In the genomic region with DNA sequence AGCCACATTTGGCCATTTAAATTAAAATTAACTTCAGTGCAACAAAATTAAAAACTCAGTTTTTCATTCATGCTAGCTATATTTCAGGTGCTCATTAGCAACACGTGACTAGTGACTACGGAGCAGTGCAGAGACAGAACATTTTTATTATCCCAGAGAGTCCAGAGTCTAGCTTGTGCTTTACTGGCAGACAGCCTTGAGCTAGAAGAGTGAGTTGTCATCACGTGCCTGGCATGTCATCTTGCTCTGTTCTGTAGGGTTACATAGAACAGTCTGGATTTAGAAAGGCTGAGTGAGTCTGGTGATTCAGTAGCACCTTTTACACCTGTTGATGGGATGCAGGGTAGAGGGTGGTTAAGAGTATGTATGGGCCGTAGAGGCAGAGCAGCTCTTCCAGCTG, we compare ENCODE assay signal across 26 cellular contexts.
A peak's percentile ranks its signal among the peaks of the same experiment; 100 is the strongest.
DNase-seq lines count a peak whose midpoint lies in the region; ATAC-seq and TF ChIP-seq lines count a peak whose summit lies in the region.
"Had no signal": no experiment of that assay in that cellular context is flagged by ENCODE, and none has a peak within 500 bp of the region (broad histone marks: within the 10 kb centered on the region; RNA-seq: fewer than 3 reads in every experiment).

No MANE protein-coding gene starts in this region.

- H3K4me1 Mint-ChIP-seq in CD14-positive monocyte, result peaks cover 4% of the 10 kb centered on the region
- H3K4me1 Mint-ChIP-seq in naive thymus-derived CD8-positive, alpha-beta T cell, result peaks cover 1 to 23% (median 14%) of the 10 kb centered on the region in 4 donors
- peaks cover 13% of the 10 kb centered on the region for H3K4me1 Mint-ChIP-seq in activated T-helper 17 cell treated with anti-CD3 and anti-CD28 coated beads, Interleukin-2, amount 50 U/mL, for 72 hours

- intact Hi-C loops in CD14-positive monocyte (cut with micrococcal nuclease), result no loop called here
- intact Hi-C loops in heart left ventricle (cut with DNase I), result no loop called here

- POLR2A ChIA-PET in naive thymus-derived CD8-positive, alpha-beta T cell (lab: Charles Lee), result no interaction called here

- no peak for TF ChIP-seq POLR2A in heart left ventricle (IDR thresholded peaks at IDR 0.05)
- TF ChIP-seq POLR2A in tibial nerve (IDR thresholded peaks at IDR 0.05), result no peak

- H3K27ac Mint-ChIP-seq in CD14-positive monocyte, result peak overlapping the region in 4 of 7 donors; percentile 7 to 55 (median 28)
- H3K27ac Mint-ChIP-seq in naive thymus-derived CD8-positive, alpha-beta T cell, result peak overlapping the region in 6 of 10 donors; percentile 22 to 38 (median 30)
- no peak overlapping the region for H3K27ac Mint-ChIP-seq in activated T-helper 17 cell treated with anti-CD3 and anti-CD28 coated beads, Interleukin-2, amount 50 U/mL, for 72 hours
- H3K27ac Mint-ChIP-seq: activated naive CD4-positive, alpha-beta T cell treated with anti-CD3 and anti-CD28 coated beads for 36 hours; dendritic cell treated with granulocyte-macrophage colony-stimulating factor and Interleukin-4, amounts not matched to agents 40 ng/mL and 50 ng/mL, for 4 days had no signal

- H3K4me3 Mint-ChIP-seq in CD14-positive monocyte, result no peak overlapping the region
- H3K4me3 Mint-ChIP-seq in naive thymus-derived CD8-positive, alpha-beta T cell, result no peak overlapping the region
- no peak overlapping the region for H3K4me3 Mint-ChIP-seq in activated T-helper 17 cell treated with anti-CD3 and anti-CD28 coated beads, Interleukin-2, amount 50 U/mL, for 72 hours
- H3K4me3 Mint-ChIP-seq: activated naive CD4-positive, alpha-beta T cell treated with anti-CD3 and anti-CD28 coated beads for 36 hours; activated T-cell treated with anti-CD3 and anti-CD28 coated beads, Interleukin-2, amount 50 U/mL, for 72 hours; dendritic cell treated with granulocyte-macrophage colony-stimulating factor and Interleukin-4, amounts not matched to agents 40 ng/mL and 50 ng/mL, for 4 days had no signal

- peaks cover 80 to 91% of the 10 kb centered on the region in 2 donors for H3K36me3 Mint-ChIP-seq in CD14-positive monocyte
- H3K36me3 Mint-ChIP-seq in naive thymus-derived CD8-positive, alpha-beta T cell, result peaks cover 0 to 90% (median 30%) of the 10 kb centered on the region in 3 donors
- peaks cover 90% of the 10 kb centered on the region for H3K36me3 Mint-ChIP-seq in activated T-helper 17 cell treated with anti-CD3 and anti-CD28 coated beads, Interleukin-2, amount 50 U/mL, for 72 hours (ENCODE audit: low read depth)

- no peaks in the 10 kb centered on the region for H3K9me3 Mint-ChIP-seq in CD14-positive monocyte
- H3K9me3 Mint-ChIP-seq in naive thymus-derived CD8-positive, alpha-beta T cell, result no peaks in the 10 kb centered on the region
- H3K9me3 Mint-ChIP-seq in activated T-helper 17 cell treated with anti-CD3 and anti-CD28 coated beads, Interleukin-2, amount 50 U/mL, for 72 hours, result no peaks in the 10 kb centered on the region
- H3K9me3 Mint-ChIP-seq: activated naive CD4-positive, alpha-beta T cell treated with anti-CD3 and anti-CD28 coated beads for 36 hours; activated T-cell treated with anti-CD3 and anti-CD28 coated beads, Interleukin-2, amount 50 U/mL, for 72 hours; dendritic cell treated with granulocyte-macrophage colony-stimulating factor and Interleukin-4, amounts not matched to agents 40 ng/mL and 50 ng/mL, for 4 days had no signal

- no peak for TF ChIP-seq EP300 in tibial nerve (IDR thresholded peaks at IDR 0.05)

- H3K27ac ChIP-seq in heart left ventricle (no peak overlapping the region), tibial nerve (no peak overlapping the region)
- H3K27ac ChIP-seq: BLaER1 treated with 17β-estradiol and CSF1 and Interleukin-3, amounts not matched to agents 10 nM and 100 nM; HL-60; spleen; testis had no signal

- H3K27me3 Mint-ChIP-seq in CD14-positive monocyte (ENCODE audit: low read depth in 3 of 3), result no peaks in the 10 kb centered on the region
- H3K27me3 Mint-ChIP-seq in naive thymus-derived CD8-positive, alpha-beta T cell, result no peaks in the 10 kb centered on the region
- H3K27me3 Mint-ChIP-seq in activated T-helper 17 cell treated with anti-CD3 and anti-CD28 coated beads, Interleukin-2, amount 50 U/mL, for 72 hours, result no peaks in the 10 kb centered on the region
- H3K27me3 Mint-ChIP-seq: dendritic cell treated with granulocyte-macrophage colony-stimulating factor and Interleukin-4, amounts not matched to agents 40 ng/mL and 50 ng/mL, for 4 days had no signal

- H3K4me1 ChIP-seq in heart left ventricle, result peaks cover 0 to 19% (median 8%) of the 10 kb centered on the region in 12 donors
- H3K4me1 ChIP-seq in tibial nerve, result peaks cover 0 to 39% (median 2%) of the 10 kb centered on the region in 4 donors
- H3K4me1 ChIP-seq: spleen, testis had no signal

- H3K36me3 ChIP-seq in heart left ventricle (peaks cover 0 to 94% (median 74%) of the 10 kb centered on the region in 9 donors), tibial nerve (peaks cover 0 to 38% (median 0%) of the 10 kb centered on the region in 3 donors)

- TF ChIP-seq CTCF in CD14-positive monocyte (IDR thresholded peaks at IDR 0.05) (no peak), heart left ventricle (IDR thresholded peaks at IDR 0.05) (no peak), tibial nerve (IDR thresholded peaks at IDR 0.05) (no peak)

- 45 to 64% (median 60%) methylated on average over 4 of the region's 4 CpGs for WGBS in heart left ventricle, 4 donors
- WGBS in tibial nerve, 2 donors, result 86% methylated on average over 4 of the region's 4 CpGs

- no peak overlapping the region for H3K4me3 ChIP-seq in heart left ventricle
- no peak overlapping the region for H3K4me3 ChIP-seq in tibial nerve
- H3K4me3 ChIP-seq: BLaER1 treated with 17β-estradiol and CSF1 and Interleukin-3, amounts not matched to agents 10 nM and 100 nM; spleen; testis had no signal

- DNase-seq in CD14-positive monocyte (ENCODE audit: low spot score), result no peak
- peak; percentile 52 for DNase-seq in HuH-7 (ENCODE audit: low spot score)
- DNase-seq in heart left ventricle, result peak in 1 of 5 donors; percentile 41
- DNase-seq in naive thymus-derived CD8-positive, alpha-beta T cell, result no peak
- DNase-seq in superior temporal gyrus (ENCODE audit: extremely low spot score), result no peak
- no peak for DNase-seq in iPS-NIHi11 (ENCODE audit: low spot score)
- DNase-seq in tibial nerve (ENCODE audit: low spot score in 2 of 2), result no peak
- DNase-seq: activated CD4-positive, alpha-beta T cell treated with anti-CD3 and anti-CD28 coated beads for 4 hours; activated naive CD4-positive, alpha-beta T cell treated with anti-CD3 and anti-CD28 coated beads for 36 hours; activated T-cell treated with anti-CD3 and anti-CD28 coated beads, Interleukin-2, amount 50 U/mL, for 72 hours; amygdala; glutamatergic neuron; NCI-H1092 treated with DMSO at 0.1 percent for 48 hours; NCI-H187 treated with DMSO at 0.1 percent for 48 hours; NCI-H2227 treated with DMSO at 0.1 percent for 48 hours; NCI-H69; spleen; stimulated activated CD4-positive, alpha-beta T cell treated with anti-CD3 and anti-CD28 coated beads, Interleukin-2, amount 100 ng/mL, for 48 hours; stimulated activated naive CD4-positive, alpha-beta T cell; T-helper 2 cell; testis had no signal

- peak; percentile 91 to 96 (median 92) for ATAC-seq in heart left ventricle
- no peak for ATAC-seq in naive thymus-derived CD8-positive, alpha-beta T cell
- ATAC-seq in activated T-helper 17 cell treated with anti-CD3 and anti-CD28 coated beads, Interleukin-2, amount 50 U/mL, for 72 hours (replicated peaks), result no peak
- ATAC-seq: activated T-cell treated with anti-CD3 and anti-CD28 coated beads, Interleukin-2, amount 50 U/mL, for 72 hours; HCT116 had no signal

- H3K27me3 ChIP-seq in heart left ventricle (no peaks in the 10 kb centered on the region), tibial nerve (no peaks in the 10 kb centered on the region)
- H3K27me3 ChIP-seq: BLaER1 treated with 17β-estradiol and CSF1 and Interleukin-3, amounts not matched to agents 10 nM and 100 nM; spleen; testis had no signal

- H3K9me3 ChIP-seq in heart left ventricle (no peaks in the 10 kb centered on the region), tibial nerve (no peaks in the 10 kb centered on the region)
- H3K9me3 ChIP-seq: BLaER1 treated with 17β-estradiol and CSF1 and Interleukin-3, amounts not matched to agents 10 nM and 100 nM; spleen; testis had no signal

Comparison
In these comparisons a context has a peak if more than half of its experiments do, and no peak if none do; other contexts are left out.
1. ATAC-seq: peak in heart left ventricle (4 of 4); none in naive thymus-derived CD8-positive, alpha-beta T cell (0 of 2) and activated T-helper 17 cell treated with anti-CD3 and anti-CD28 coated beads, Interleukin-2, amount 50 U/mL, for 72 hours (single experiment).